In genomic region chr2:65040414-65041261, GRCh38 we compare ENCODE assay signal across 8 cellular contexts. TPM values are rescaled to one million over a fixed set of nuclear protein-coding genes. Genes with fewer than 3 reads are reported as not detected.
DNase-seq lines count a peak whose midpoint lies in the region; ATAC-seq and TF ChIP-seq lines count a peak whose summit lies in the region.

No MANE protein-coding gene starts in this region.

- no peak overlapping the region for H3K27ac Mint-ChIP-seq in activated naive CD4-positive, alpha-beta T cell treated with anti-CD3 and anti-CD28 coated beads for 36 hours
- no peak overlapping the region for H3K27ac Mint-ChIP-seq in type B pancreatic cell

- H3K27me3 Mint-ChIP-seq in activated naive CD4-positive, alpha-beta T cell treated with anti-CD3 and anti-CD28 coated beads for 36 hours (ENCODE audit: low read depth), result no peaks in the 10 kb centered on the region
- no peaks in the 10 kb centered on the region for H3K27me3 Mint-ChIP-seq in type B pancreatic cell

- CTCF ChIA-PET in activated naive CD4-positive, alpha-beta T cell treated with anti-CD3 and anti-CD28 coated beads for 36 hours (lab: Charles Lee), result interaction anchor here (0.5 to 5.0 kb wide), 11 partner anchors 11 to 129 kb away, joined by 3 to 58 read pairs (median 4); no protein-coding TSS in a partner anchor

- ATAC-seq in GM21737 (IDR thresholded peaks at IDR 0.05; ENCODE audit: unreplicated experiment), result peak; percentile 72

- no peak overlapping the region for H3K4me3 Mint-ChIP-seq in activated naive CD4-positive, alpha-beta T cell treated with anti-CD3 and anti-CD28 coated beads for 36 hours
- peak overlapping the region; percentile 69 for H3K4me3 Mint-ChIP-seq in type B pancreatic cell

- peaks cover 7% of the 10 kb centered on the region for H3K4me1 Mint-ChIP-seq in activated naive CD4-positive, alpha-beta T cell treated with anti-CD3 and anti-CD28 coated beads for 36 hours (ENCODE audit: low read depth)
- peaks cover 10% of the 10 kb centered on the region for H3K4me1 Mint-ChIP-seq in type B pancreatic cell (ENCODE audit: unreplicated experiment)

- H3K36me3 Mint-ChIP-seq in activated naive CD4-positive, alpha-beta T cell treated with anti-CD3 and anti-CD28 coated beads for 36 hours (ENCODE audit: low read depth), result peaks cover 15% of the 10 kb centered on the region
- H3K36me3 Mint-ChIP-seq in type B pancreatic cell, result peaks cover 5% of the 10 kb centered on the region

- peaks cover 12% of the 10 kb centered on the region for H3K9me3 Mint-ChIP-seq in activated naive CD4-positive, alpha-beta T cell treated with anti-CD3 and anti-CD28 coated beads for 36 hours
- H3K9me3 Mint-ChIP-seq in type B pancreatic cell, result no peaks in the 10 kb centered on the region

- DNase-seq in DMS153 treated with DMSO at 0.1 percent for 48 hours (lab: John Stamatoyannopoulos, UW; ENCODE audit: unreplicated experiment), result peak; percentile 67
- peak; percentile 72 for DNase-seq in MV-4-11 (lab: John Stamatoyannopoulos, UW)
- DNase-seq in SK-N-DZ (ENCODE audit: low spot score), result peak; percentile 71
- peak; percentile 88 for DNase-seq in activated naive CD4-positive, alpha-beta T cell treated with anti-CD3 and anti-CD28 coated beads for 36 hours
- DNase-seq in globus pallidus (ENCODE audit: low spot score), result peak; percentile 85
- DNase-seq in posterior cingulate gyrus, result peak; percentile 74 to 97 (median 86)
- DNase-seq in type B pancreatic cell (ENCODE audit: extremely low spot score, unreplicated experiment), result no peak

- TF ChIP-seq CTCF in type B pancreatic cell (conservative IDR thresholded peaks at IDR 0.05), result peak; percentile 95

- intact Hi-C loops in activated naive CD4-positive, alpha-beta T cell treated with anti-CD3 and anti-CD28 coated beads for 36 hours (cut with micrococcal nuclease), result loop anchor here (1.0 to 2.0 kb wide), 4 partner anchors 52 to 167 kb away; partner anchors contain the start of gene SLC1A4
- intact Hi-C loops in posterior cingulate gyrus (cut with DNase I), result loop anchor here (2.0 to 10.0 kb wide), 2 partner anchors 124 to 706 kb away; no protein-coding TSS in a partner anchor

RNA-seq across cellular contexts. Expression of gene CEP68, which starts 15.6 kb away (rescaled TPM):
- polyA plus RNA-seq in SK-N-DZ (2014; cell fraction: cytosol; rRNA removed), result 14.8 and 19.1 TPM in 2 replicates
- 9.3 and 11.1 TPM in 2 replicates for polyA plus RNA-seq in SK-N-DZ (2014; cell fraction: nucleus; rRNA removed)
- total RNA-seq in activated naive CD4-positive, alpha-beta T cell treated with anti-CD3 and anti-CD28 coated beads for 36 hours, result 1 to 10 TPM; 6.0 to 7.3 TPM
- total RNA-seq in type B pancreatic cell (ENCODE audit: low replicate concordance), result 8.3 and 21.5 TPM in 2 replicates

RNA-seq across cellular contexts. Expression of gene SLC1A4, which starts 51.4 kb away (rescaled TPM):
- polyA plus RNA-seq in SK-N-DZ (2014; cell fraction: cytosol; rRNA removed), result 14.7 and 20.7 TPM in 2 replicates
- 8.0 and 10.0 TPM in 2 replicates for polyA plus RNA-seq in SK-N-DZ (2014; cell fraction: nucleus; rRNA removed)
- 1 to 10 TPM; 8.3 to 8.7 TPM for total RNA-seq in activated naive CD4-positive, alpha-beta T cell treated with anti-CD3 and anti-CD28 coated beads for 36 hours
- total RNA-seq in type B pancreatic cell (ENCODE audit: low replicate concordance), result 11.3 and 13.1 TPM in 2 replicates
